8 cellular contexts compared by ENCODE assay signal in the genomic region with DNA sequence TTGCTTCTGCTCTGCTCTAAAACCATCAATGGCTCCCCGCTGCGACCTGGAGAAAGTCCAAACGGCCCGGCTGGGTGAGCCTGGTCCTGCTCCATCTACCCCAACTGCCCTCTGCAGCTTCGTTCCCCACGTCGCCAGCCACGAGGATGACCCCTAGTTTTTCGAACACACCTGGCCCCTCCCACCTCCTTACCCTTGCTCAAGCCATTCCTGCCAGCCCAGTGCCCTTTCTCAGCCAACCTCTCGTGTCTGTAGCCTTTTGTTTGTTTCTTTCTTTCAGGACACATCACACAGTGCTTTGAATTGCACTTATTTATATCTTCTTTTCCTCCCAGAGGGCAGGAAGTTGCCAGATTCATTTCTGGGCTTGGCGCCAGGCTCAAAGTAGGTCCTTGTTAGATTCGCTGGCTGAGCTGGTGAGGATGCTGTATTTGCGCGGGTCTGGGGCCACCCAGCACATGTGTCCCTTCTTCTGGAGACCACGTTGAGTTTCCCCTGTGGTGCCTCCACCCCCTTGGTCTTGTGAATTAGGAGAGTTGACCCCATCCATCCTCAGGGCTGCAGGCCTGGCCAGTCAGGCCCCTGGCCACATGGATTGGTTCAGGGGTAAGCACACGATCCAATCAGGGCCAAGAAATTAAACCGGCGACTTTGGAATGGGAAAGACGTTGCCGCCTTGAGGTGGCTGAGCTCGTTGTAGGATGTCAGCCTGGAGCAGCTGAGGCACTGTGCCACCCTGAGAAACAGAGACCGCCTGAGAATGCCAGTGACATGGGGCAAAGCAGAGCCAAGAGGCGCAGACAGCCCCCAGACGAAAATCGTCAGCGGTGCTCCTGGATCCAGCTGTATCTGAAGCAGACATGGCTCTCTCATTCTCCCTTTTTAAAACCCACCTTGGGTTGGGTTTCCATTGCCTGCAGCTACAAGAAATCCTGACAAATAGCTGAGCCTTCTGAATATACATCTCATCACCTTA.
A peak's percentile ranks its signal among the peaks of the same experiment; 100 is the strongest.
DNase-seq lines count a peak whose midpoint lies in the region; ATAC-seq and TF ChIP-seq lines count a peak whose summit lies in the region.

No MANE protein-coding gene starts in this region.

- H3K4me3 Mint-ChIP-seq in CD14-positive monocyte = peak overlapping the region; percentile 67 to 84
- H3K4me3 Mint-ChIP-seq in activated naive CD8-positive, alpha-beta T cell treated with anti-CD3 and anti-CD28 coated beads, Interleukin-2, amount 50 U/mL, for 24 hours = no peak overlapping the region

- TF ChIP-seq CTCF in CD14-positive monocyte (IDR thresholded peaks at IDR 0.05) = no peak
- no peak for TF ChIP-seq CTCF in heart right ventricle (IDR thresholded peaks at IDR 0.05)

- H3K9me3 Mint-ChIP-seq in CD14-positive monocyte = peaks cover 0 to 2% (median 0%) of the 10 kb centered on the region in 7 donors
- H3K9me3 Mint-ChIP-seq in activated naive CD8-positive, alpha-beta T cell treated with anti-CD3 and anti-CD28 coated beads, Interleukin-2, amount 50 U/mL, for 24 hours = no peaks in the 10 kb centered on the region

- H3K27me3 Mint-ChIP-seq in CD14-positive monocyte (ENCODE audit: low read depth in 3 of 3) = peaks cover 1 to 6% (median 4%) of the 10 kb centered on the region in 3 donors
- H3K27me3 Mint-ChIP-seq in activated naive CD8-positive, alpha-beta T cell treated with anti-CD3 and anti-CD28 coated beads, Interleukin-2, amount 50 U/mL, for 24 hours = peaks cover 18% of the 10 kb centered on the region

- DNase-seq in CD14-positive monocyte (ENCODE audit: low spot score) (peak; percentile 70), NCI-H1105 treated with DMSO at 0.1 percent for 48 hours (lab: John Stamatoyannopoulos, UW) (peak; percentile 88), heart right ventricle (peak; percentile 85 to 91), skeletal muscle cell (ENCODE audit: low read depth) (peak; percentile 77)
- no peak for DNase-seq in activated naive CD8-positive, alpha-beta T cell treated with anti-CD3 and anti-CD28 coated beads, Interleukin-2, amount 50 U/mL, for 24 hours

- peak overlapping the region; percentile 97 to 99 (median 98) for H3K27ac Mint-ChIP-seq in CD14-positive monocyte
- peak overlapping the region; percentile 29 for H3K27ac Mint-ChIP-seq in activated naive CD8-positive, alpha-beta T cell treated with anti-CD3 and anti-CD28 coated beads, Interleukin-2, amount 50 U/mL, for 24 hours

- peak overlapping the region in 9 of 10 donors; percentile 47 to 91 (median 64) for H3K27ac ChIP-seq in heart right ventricle

- intact Hi-C loops in CD14-positive monocyte (cut with micrococcal nuclease) = loop anchor here (5.0 kb wide), 3 partner anchors 34 to 154 kb away; partner anchors contain the start of gene CEBPB (in 1 of the 2)
- intact Hi-C loops in heart right ventricle (cut with DNase I) = loop anchor here in 2 of 10 donors (10.0 kb wide), 2 partner anchors 108 to 152 kb away; partner anchors contain the start of gene CEBPB (in 1 of the 2)

- H3K4me3 ChIP-seq in heart right ventricle (peak overlapping the region in 1 of 10 donors; percentile 32), skeletal muscle cell (ENCODE audit: low read depth, low read length) (no peak overlapping the region)

- H3K4me1 Mint-ChIP-seq in CD14-positive monocyte = peaks cover 78% of the 10 kb centered on the region
- peaks cover 50% of the 10 kb centered on the region for H3K4me1 Mint-ChIP-seq in activated naive CD8-positive, alpha-beta T cell treated with anti-CD3 and anti-CD28 coated beads, Interleukin-2, amount 50 U/mL, for 24 hours

- H3K36me3 Mint-ChIP-seq in CD14-positive monocyte = peaks cover 0 to 3% of the 10 kb centered on the region in 2 donors
- no peaks in the 10 kb centered on the region for H3K36me3 Mint-ChIP-seq in activated naive CD8-positive, alpha-beta T cell treated with anti-CD3 and anti-CD28 coated beads, Interleukin-2, amount 50 U/mL, for 24 hours (ENCODE audit: low read depth)

- ATAC-seq in activated naive CD8-positive, alpha-beta T cell treated with anti-CD3 and anti-CD28 coated beads, Interleukin-2, amount 50 U/mL, for 24 hours = no peak
- ATAC-seq in heart right ventricle (peak; percentile 77 to 91 (median 84)), HG03460 (IDR thresholded peaks at IDR 0.05; ENCODE audit: unreplicated experiment) (no peak), HG02798 (IDR thresholded peaks at IDR 0.05; ENCODE audit: poor library complexity, unreplicated experiment) (no peak), HG03521 (IDR thresholded peaks at IDR 0.05; ENCODE audit: unreplicated experiment) (no peak)

- H3K27me3 ChIP-seq in heart right ventricle = no peaks in the 10 kb centered on the region

- H3K9me3 ChIP-seq in heart right ventricle = no peaks in the 10 kb centered on the region

- H3K36me3 ChIP-seq in heart right ventricle = no peaks in the 10 kb centered on the region

- WGBS in heart right ventricle, 2 donors = 29 to 33% methylated on average over 26 of the region's 26 CpGs

- peaks cover 9 to 77% (median 30%) of the 10 kb centered on the region in 9 donors for H3K4me1 ChIP-seq in heart right ventricle

Comparison
In these comparisons a context has a peak if more than half of its experiments do, and no peak if none do; other contexts are left out.
1. ATAC-seq: peak in heart right ventricle (8 of 8); none in activated naive CD8-positive, alpha-beta T cell treated with anti-CD3 and anti-CD28 coated beads, Interleukin-2, amount 50 U/mL, for 24 hours (single experiment), HG03460 (single experiment), HG02798 (single experiment) and HG03521 (single experiment).